In genomic region chr7:20440472-20441105, GRCh38 we compare ENCODE assay signal across 8 cellular contexts.
DNase-seq lines count a peak whose midpoint lies in the region; ATAC-seq and TF ChIP-seq lines count a peak whose summit lies in the region.

No MANE protein-coding gene starts in this region.

- H3K4me3 ChIP-seq in BE2C (ENCODE audit: low read depth, low read length), result no peak overlapping the region
- H3K4me3 ChIP-seq in HEK293 (ENCODE audit: low read depth, low read length), result no peak overlapping the region

- H3K27me3 ChIP-seq in BE2C, result no peaks in the 10 kb centered on the region

- no peak overlapping the region for H3K27ac ChIP-seq in HEK293 (ENCODE audit: extremely low read depth, low read depth, low read length)

- H3K27me3 Mint-ChIP-seq in activated CD4-positive, alpha-beta memory T cell treated with anti-CD3 and anti-CD28 coated beads, Interleukin-2, amount 10 ng/mL, durations not matched to agents 7 days and 5 days, result no peaks in the 10 kb centered on the region
- H3K27me3 Mint-ChIP-seq in T-cell, result peaks cover 0 to 5% of the 10 kb centered on the region in 2 donors

- H3K36me3 ChIP-seq in BE2C (no peaks in the 10 kb centered on the region), HEK293 (ENCODE audit: control insufficient read depth in 2 of 2, insufficient read depth in 1 of 2, low read length in 2 of 2) (no peaks in the 10 kb centered on the region)

- ATAC-seq in T-cell (replicated peaks in 1 of 4) (no peak), HG03175 (IDR thresholded peaks at IDR 0.05; ENCODE audit: unreplicated experiment) (no peak), GM18907 (IDR thresholded peaks at IDR 0.05; ENCODE audit: unreplicated experiment) (no peak)

- H3K4me1 Mint-ChIP-seq in activated CD4-positive, alpha-beta memory T cell treated with anti-CD3 and anti-CD28 coated beads, Interleukin-2, amount 10 ng/mL, durations not matched to agents 7 days and 5 days, result no peaks in the 10 kb centered on the region
- peaks cover 0 to 2% (median 0%) of the 10 kb centered on the region in 3 donors for H3K4me1 Mint-ChIP-seq in T-cell

- H3K9me3 ChIP-seq in BE2C (no peaks in the 10 kb centered on the region), HEK293 (ENCODE audit: control insufficient read depth, insufficient read depth, low read depth, low read length) (no peaks in the 10 kb centered on the region)

- no peaks in the 10 kb centered on the region for H3K36me3 Mint-ChIP-seq in activated CD4-positive, alpha-beta memory T cell treated with anti-CD3 and anti-CD28 coated beads, Interleukin-2, amount 10 ng/mL, durations not matched to agents 7 days and 5 days (ENCODE audit: low read depth)
- no peaks in the 10 kb centered on the region for H3K36me3 Mint-ChIP-seq in T-cell

- H3K9me3 Mint-ChIP-seq in activated CD4-positive, alpha-beta memory T cell treated with anti-CD3 and anti-CD28 coated beads, Interleukin-2, amount 10 ng/mL, durations not matched to agents 7 days and 5 days, result no peaks in the 10 kb centered on the region
- peaks cover 3 to 11% (median 8%) of the 10 kb centered on the region in 3 donors for H3K9me3 Mint-ChIP-seq in T-cell

- TF ChIP-seq CTCF in BE2C (IDR thresholded peaks at IDR 0.05; ENCODE audit: low read depth, low read length) (peak; percentile 64), HEK293 (tag by site-specific recombination; IDR thresholded peaks at IDR 0.05) (no peak)

- POLR2A ChIA-PET in HEK293 (lab: Yijun Ruan, JAX) (no interaction called here), T-cell (lab: Charles Lee) (interaction anchor here in 1 of 2 donors (0.5 kb wide), 1 partner anchor 242 kb away, joined by 3 read pairs; no protein-coding TSS in a partner anchor)
- POLR2A ChIA-PET in activated CD4-positive, alpha-beta memory T cell treated with anti-CD3 and anti-CD28 coated beads, Interleukin-2, amount 10 ng/mL, durations not matched to agents 7 days and 5 days (lab: Charles Lee), result no interaction called here

- DNase-seq in BE2C (peak; percentile 42), islet precursor cell (peak; percentile 65), T-cell (no peak), NCI-H1436 (lab: John Stamatoyannopoulos, UW) (no peak)
- DNase-seq in activated CD4-positive, alpha-beta memory T cell treated with anti-CD3 and anti-CD28 coated beads, Interleukin-2, amount 10 ng/mL, durations not matched to agents 7 days and 5 days, result peak; percentile 16

- H3K4me1 ChIP-seq in BE2C (peaks cover 16% of the 10 kb centered on the region; the same call in 1 of the 2 replicates), HEK293 (ENCODE audit: control insufficient read depth, insufficient read depth, low read length) (peaks cover 21% of the 10 kb centered on the region)

- no peak overlapping the region for H3K4me3 Mint-ChIP-seq in activated CD4-positive, alpha-beta memory T cell treated with anti-CD3 and anti-CD28 coated beads, Interleukin-2, amount 10 ng/mL, durations not matched to agents 7 days and 5 days
- no peak overlapping the region for H3K4me3 Mint-ChIP-seq in T-cell

- CTCF ChIA-PET in HEK293 (lab: Yijun Ruan, JAX), result interaction anchor here (0.6 to 1.3 kb wide), 7 partner anchors 8 to 436 kb away, joined by 3 to 4 read pairs (median 3); no protein-coding TSS in a partner anchor
- CTCF ChIA-PET in activated CD4-positive, alpha-beta memory T cell treated with anti-CD3 and anti-CD28 coated beads, Interleukin-2, amount 10 ng/mL, durations not matched to agents 7 days and 5 days (lab: Charles Lee), result no interaction called here
- CTCF ChIA-PET in T-cell (lab: Charles Lee), result no interaction called here

- no peak overlapping the region for H3K27ac Mint-ChIP-seq in activated CD4-positive, alpha-beta memory T cell treated with anti-CD3 and anti-CD28 coated beads, Interleukin-2, amount 10 ng/mL, durations not matched to agents 7 days and 5 days
- H3K27ac Mint-ChIP-seq in T-cell, result no peak overlapping the region

TF ChIP-seq in HEK293, 187 proteins besides CTCF, POLR2A, EP300 and RAD21 (continues in another document):
- TF ChIP-seq, protein P1, sequence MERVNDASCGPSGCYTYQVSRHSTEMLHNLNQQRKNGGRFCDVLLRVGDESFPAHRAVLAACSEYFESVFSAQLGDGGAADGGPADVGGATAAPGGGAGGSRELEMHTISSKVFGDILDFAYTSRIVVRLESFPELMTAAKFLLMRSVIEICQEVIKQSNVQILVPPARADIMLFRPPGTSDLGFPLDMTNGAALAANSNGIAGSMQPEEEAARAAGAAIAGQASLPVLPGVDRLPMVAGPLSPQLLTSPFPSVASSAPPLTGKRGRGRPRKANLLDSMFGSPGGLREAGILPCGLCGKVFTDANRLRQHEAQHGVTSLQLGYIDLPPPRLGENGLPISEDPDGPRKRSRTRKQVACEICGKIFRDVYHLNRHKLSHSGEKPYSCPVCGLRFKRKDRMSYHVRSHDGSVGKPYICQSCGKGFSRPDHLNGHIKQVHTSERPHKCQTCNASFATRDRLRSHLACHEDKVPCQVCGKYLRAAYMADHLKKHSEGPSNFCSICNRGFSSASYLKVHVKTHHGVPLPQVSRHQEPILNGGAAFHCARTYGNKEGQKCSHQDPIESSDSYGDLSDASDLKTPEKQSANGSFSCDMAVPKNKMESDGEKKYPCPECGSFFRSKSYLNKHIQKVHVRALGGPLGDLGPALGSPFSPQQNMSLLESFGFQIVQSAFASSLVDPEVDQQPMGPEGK (tag by site-specific recombination; IDR thresholded peaks at IDR 0.05), result no peak
- no peak for TF ChIP-seq ZNF513 (tag by site-specific recombination; IDR thresholded peaks at IDR 0.05)
- TF ChIP-seq ZNF561 (tag by site-specific recombination; IDR thresholded peaks at IDR 0.05; ENCODE audit: borderline replicate concordance), result peak; percentile 51; the same call in 1 of the 2 replicates
- TF ChIP-seq ELK4 (IDR thresholded peaks at IDR 0.05; ENCODE audit: borderline replicate concordance, low read depth, low read length), result no peak
- TF ChIP-seq ZNF10 (tag by site-specific recombination; IDR thresholded peaks at IDR 0.05), result peak; percentile 65; the same call in 1 of the 2 replicates
- TF ChIP-seq ZNF366 (tag by site-specific recombination; conservative IDR thresholded peaks at IDR 0.05), result no peak
- no peak for TF ChIP-seq ZNF776 (tag by site-specific recombination; IDR thresholded peaks at IDR 0.05; ENCODE audit: borderline replicate concordance)
- TF ChIP-seq, protein P2, sequence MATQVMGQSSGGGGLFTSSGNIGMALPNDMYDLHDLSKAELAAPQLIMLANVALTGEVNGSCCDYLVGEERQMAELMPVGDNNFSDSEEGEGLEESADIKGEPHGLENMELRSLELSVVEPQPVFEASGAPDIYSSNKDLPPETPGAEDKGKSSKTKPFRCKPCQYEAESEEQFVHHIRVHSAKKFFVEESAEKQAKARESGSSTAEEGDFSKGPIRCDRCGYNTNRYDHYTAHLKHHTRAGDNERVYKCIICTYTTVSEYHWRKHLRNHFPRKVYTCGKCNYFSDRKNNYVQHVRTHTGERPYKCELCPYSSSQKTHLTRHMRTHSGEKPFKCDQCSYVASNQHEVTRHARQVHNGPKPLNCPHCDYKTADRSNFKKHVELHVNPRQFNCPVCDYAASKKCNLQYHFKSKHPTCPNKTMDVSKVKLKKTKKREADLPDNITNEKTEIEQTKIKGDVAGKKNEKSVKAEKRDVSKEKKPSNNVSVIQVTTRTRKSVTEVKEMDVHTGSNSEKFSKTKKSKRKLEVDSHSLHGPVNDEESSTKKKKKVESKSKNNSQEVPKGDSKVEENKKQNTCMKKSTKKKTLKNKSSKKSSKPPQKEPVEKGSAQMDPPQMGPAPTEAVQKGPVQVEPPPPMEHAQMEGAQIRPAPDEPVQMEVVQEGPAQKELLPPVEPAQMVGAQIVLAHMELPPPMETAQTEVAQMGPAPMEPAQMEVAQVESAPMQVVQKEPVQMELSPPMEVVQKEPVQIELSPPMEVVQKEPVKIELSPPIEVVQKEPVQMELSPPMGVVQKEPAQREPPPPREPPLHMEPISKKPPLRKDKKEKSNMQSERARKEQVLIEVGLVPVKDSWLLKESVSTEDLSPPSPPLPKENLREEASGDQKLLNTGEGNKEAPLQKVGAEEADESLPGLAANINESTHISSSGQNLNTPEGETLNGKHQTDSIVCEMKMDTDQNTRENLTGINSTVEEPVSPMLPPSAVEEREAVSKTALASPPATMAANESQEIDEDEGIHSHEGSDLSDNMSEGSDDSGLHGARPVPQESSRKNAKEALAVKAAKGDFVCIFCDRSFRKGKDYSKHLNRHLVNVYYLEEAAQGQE (tag by site-specific recombination; IDR thresholded peaks at IDR 0.05), result no peak
- TF ChIP-seq ZSCAN23 (tag by site-specific recombination; IDR thresholded peaks at IDR 0.05), result no peak
- TF ChIP-seq, protein P3, sequence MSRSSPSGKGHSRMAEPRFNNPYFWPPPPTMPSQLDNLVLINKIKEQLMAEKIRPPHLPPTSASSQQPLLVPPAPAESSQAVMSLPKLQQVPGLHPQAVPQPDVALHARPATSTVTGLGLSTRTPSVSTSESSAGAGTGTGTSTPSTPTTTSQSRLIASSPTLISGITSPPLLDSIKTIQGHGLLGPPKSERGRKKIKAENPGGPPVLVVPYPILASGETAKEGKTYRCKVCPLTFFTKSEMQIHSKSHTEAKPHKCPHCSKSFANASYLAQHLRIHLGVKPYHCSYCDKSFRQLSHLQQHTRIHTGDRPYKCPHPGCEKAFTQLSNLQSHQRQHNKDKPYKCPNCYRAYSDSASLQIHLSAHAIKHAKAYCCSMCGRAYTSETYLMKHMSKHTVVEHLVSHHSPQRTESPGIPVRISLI (tag by site-specific recombination; IDR thresholded peaks at IDR 0.05), result no peak
- no peak for TF ChIP-seq GLI4 (tag by site-specific recombination; IDR thresholded peaks at IDR 0.05)

Comparison
In these comparisons a context has a peak if more than half of its experiments do, and no peak if none do; other contexts are left out.
1. DNase-seq: peak in BE2C (single experiment), activated CD4-positive, alpha-beta memory T cell treated with anti-CD3 and anti-CD28 coated beads, Interleukin-2, amount 10 ng/mL, durations not matched to agents 7 days and 5 days (single experiment) and islet precursor cell (single experiment); none in T-cell (0 of 34) and NCI-H1436 (single experiment).